ENCODE assay signal across 8 cellular contexts in the genomic region with DNA sequence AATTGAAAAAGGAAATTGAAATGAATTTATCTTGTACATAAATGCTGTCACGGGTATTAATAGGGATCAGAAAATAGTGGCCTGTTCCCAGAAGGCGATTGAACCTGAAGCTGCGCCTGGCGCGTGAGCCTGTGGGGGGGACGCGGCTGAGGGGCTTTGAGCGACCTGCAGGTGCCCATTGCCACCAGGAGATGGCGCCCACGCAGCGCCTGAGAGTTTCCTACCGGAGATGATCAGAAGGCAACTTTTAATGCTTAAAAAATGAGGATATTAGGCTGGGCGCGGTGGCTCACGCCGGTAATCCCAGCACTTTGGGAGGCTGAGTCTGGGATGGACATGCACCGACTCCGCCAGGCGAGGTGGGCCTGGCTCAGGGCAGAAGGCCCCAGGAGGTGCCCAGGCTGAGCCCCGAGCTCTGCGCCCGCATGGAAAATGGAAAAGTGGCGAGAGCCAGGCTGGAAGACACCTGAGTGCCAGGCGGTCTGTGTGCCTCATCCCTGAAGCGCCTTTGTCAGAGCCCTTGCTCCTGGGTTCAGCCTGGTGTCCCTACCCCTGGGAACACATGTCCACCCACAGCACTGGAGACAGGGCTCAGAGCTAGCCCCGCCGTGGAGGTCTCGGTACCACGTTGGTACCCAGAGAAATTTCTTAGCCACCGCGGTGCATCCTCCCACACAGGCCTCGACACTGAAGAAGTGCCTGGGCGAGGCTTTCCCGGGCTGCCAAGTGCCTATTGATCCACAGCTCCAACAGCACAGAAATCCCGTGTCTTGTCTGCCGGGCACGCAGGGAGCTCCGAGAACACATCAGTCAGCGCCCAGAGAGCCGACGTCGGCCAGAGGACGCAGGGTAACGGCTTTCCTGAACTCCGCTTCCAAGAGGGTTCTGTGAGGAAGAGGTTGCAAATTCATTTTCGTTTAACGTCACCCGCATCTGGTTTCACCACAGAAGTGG.
DNase-seq lines count a peak whose midpoint lies in the region; ATAC-seq and TF ChIP-seq lines count a peak whose summit lies in the region.

No MANE protein-coding gene starts in this region.

- no peaks in the 10 kb centered on the region for H3K9me3 Mint-ChIP-seq in activated T-cell treated with anti-CD3 and anti-CD28 coated beads, Interleukin-2, amount 50 U/mL, for 4 hours
- no peaks in the 10 kb centered on the region for H3K9me3 Mint-ChIP-seq in type B pancreatic cell

- intact Hi-C loops in OCI-LY7 (cut with micrococcal nuclease; ENCODE audit: unreplicated experiment), result no loop called here

- no peak for TF ChIP-seq POLR2A in GM18505 (IDR thresholded peaks at IDR 0.05; ENCODE audit: borderline replicate concordance, extremely low read depth, insufficient read depth, insufficient read length)

- H3K27me3 ChIP-seq in neutrophil, result no peaks in the 10 kb centered on the region

- ATAC-seq in GM21717 (IDR thresholded peaks at IDR 0.05; ENCODE audit: unreplicated experiment), result peak; percentile 51
- peak; percentile 70 to 71 for ATAC-seq in activated T-cell treated with anti-CD3 and anti-CD28 coated beads, Interleukin-2, amount 50 U/mL, for 4 hours
- ATAC-seq in GM18505 (IDR thresholded peaks at IDR 0.05; ENCODE audit: unreplicated experiment), result no peak

- CTCF ChIA-PET in OCI-LY7 (lab: Charles Lee; ENCODE audit: unreplicated experiment), result interaction anchor here (0.9 kb wide), 1 partner anchor 121 kb away, joined by 4 read pairs; no protein-coding TSS in a partner anchor

- H3K4me1 Mint-ChIP-seq in activated T-cell treated with anti-CD3 and anti-CD28 coated beads, Interleukin-2, amount 50 U/mL, for 4 hours (ENCODE audit: low read depth), result peaks cover 2% of the 10 kb centered on the region
- H3K4me1 Mint-ChIP-seq in type B pancreatic cell (ENCODE audit: unreplicated experiment), result peaks cover 4% of the 10 kb centered on the region

- H3K27me3 Mint-ChIP-seq in activated T-cell treated with anti-CD3 and anti-CD28 coated beads, Interleukin-2, amount 50 U/mL, for 4 hours (ENCODE audit: low read depth), result no peaks in the 10 kb centered on the region
- peaks cover 4% of the 10 kb centered on the region for H3K27me3 Mint-ChIP-seq in type B pancreatic cell

- no peaks in the 10 kb centered on the region for H3K9me2 ChIP-seq in OCI-LY7 (ENCODE audit: insufficient read depth, low read length)

- no peak overlapping the region for H2AFZ ChIP-seq in OCI-LY7 (ENCODE audit: low read length)

- H3K27ac ChIP-seq in OCI-LY7 (ENCODE audit: low read depth, low read length, poor library complexity, severe bottlenecking) (no peak overlapping the region), neutrophil (no peak overlapping the region)

- TF ChIP-seq CTCF in OCI-LY7 (conservative IDR thresholded peaks at IDR 0.05; ENCODE audit: low read length), result peak; percentile 91
- peak; percentile 93 for TF ChIP-seq CTCF in fibroblast of pulmonary artery (IDR thresholded peaks at IDR 0.05; ENCODE audit: low read length, missing control alignments)
- peak; percentile 66 for TF ChIP-seq CTCF in neutrophil (IDR thresholded peaks at IDR 0.05)
- peak; percentile 98 for TF ChIP-seq CTCF in type B pancreatic cell (conservative IDR thresholded peaks at IDR 0.05)

- no peaks in the 10 kb centered on the region for H3K36me3 ChIP-seq in OCI-LY7 (ENCODE audit: insufficient read depth, low read length)
- H3K36me3 ChIP-seq in neutrophil, result peaks cover 87% of the 10 kb centered on the region

- peak; percentile 2 to 12 for DNase-seq in AML-193 (lab: John Stamatoyannopoulos, UW)
- DNase-seq in OCI-LY7 (ENCODE audit: low spot score), result peak; percentile 54
- DNase-seq in activated T-cell treated with anti-CD3 and anti-CD28 coated beads, Interleukin-2, amount 50 U/mL, for 4 hours, result peak; percentile 53
- peak; percentile 72 for DNase-seq in fibroblast of pulmonary artery (ENCODE audit: low read depth)
- peak; percentile 84 for DNase-seq in type B pancreatic cell (ENCODE audit: extremely low spot score, unreplicated experiment)

- H3K79me2 ChIP-seq in OCI-LY7 (ENCODE audit: insufficient read depth, low read depth, low read length), result no peaks in the 10 kb centered on the region

- peaks cover 15% of the 10 kb centered on the region for H3K36me3 Mint-ChIP-seq in activated T-cell treated with anti-CD3 and anti-CD28 coated beads, Interleukin-2, amount 50 U/mL, for 4 hours (ENCODE audit: insufficient read depth)
- peaks cover 3% of the 10 kb centered on the region for H3K36me3 Mint-ChIP-seq in type B pancreatic cell

- no peak overlapping the region for H3K4me2 ChIP-seq in OCI-LY7 (ENCODE audit: low read length)

- H3K9me3 ChIP-seq in OCI-LY7 (ENCODE audit: low read length) (no peaks in the 10 kb centered on the region), neutrophil (no peaks in the 10 kb centered on the region)

- H4K20me1 ChIP-seq in OCI-LY7 (ENCODE audit: insufficient read depth, low read length), result no peaks in the 10 kb centered on the region

- no peak overlapping the region for H3K4me3 Mint-ChIP-seq in activated T-cell treated with anti-CD3 and anti-CD28 coated beads, Interleukin-2, amount 50 U/mL, for 4 hours
- H3K4me3 Mint-ChIP-seq in type B pancreatic cell, result no peak overlapping the region

- POLR2A ChIA-PET in OCI-LY7 (lab: Charles Lee), result interaction anchor here (0.6 kb wide), 1 partner anchor 392 kb away, joined by 3 read pairs; no protein-coding TSS in a partner anchor

- BruUV-seq in OCI-LY7 (replicated peaks; lab: Mats Ljungman, UMichigan), result no TSS peak

- H3K27ac Mint-ChIP-seq in type B pancreatic cell, result no peak overlapping the region

- H3K4me1 ChIP-seq in OCI-LY7 (ENCODE audit: insufficient read depth, low read length, poor library complexity, severe bottlenecking) (no peaks in the 10 kb centered on the region), neutrophil (ENCODE audit: control insufficient read depth in 1 of 2, insufficient read depth in 1 of 2, low read depth in 1 of 2, low read length in 1 of 2) (no peaks in the 10 kb centered on the region)

- H3K4me3 ChIP-seq in OCI-LY7 (ENCODE audit: low read depth, low read length, poor library complexity, severe bottlenecking) (no peak overlapping the region), fibroblast of pulmonary artery (replicated peaks; ENCODE audit: low read depth, low read length) (no peak overlapping the region), neutrophil (ENCODE audit: low read depth in 1 of 2, low read length in 1 of 2) (no peak overlapping the region)

Comparison
In these comparisons a context has a peak if more than half of its experiments do, and no peak if none do; other contexts are left out.
1. DNase-seq: peak in every context shown above with its lines; median percentile 84 in type B pancreatic cell; 72 in fibroblast of pulmonary artery; 54 in OCI-LY7; 53 in activated T-cell treated with anti-CD3 and anti-CD28 coated beads, Interleukin-2, amount 50 U/mL, for 4 hours; 7 in AML-193.